In genomic region chr12:95608252-95609033, GRCh38 we compare ENCODE assay signal across 8 cellular contexts. TPM values are rescaled to one million over a fixed set of nuclear protein-coding genes. Genes with fewer than 3 reads are reported as not detected.
DNase-seq lines count a peak whose midpoint lies in the region; ATAC-seq and TF ChIP-seq lines count a peak whose summit lies in the region.

No MANE protein-coding gene starts in this region.

- no peaks in the 10 kb centered on the region for H3K9me3 ChIP-seq in colonic mucosa
- no peaks in the 10 kb centered on the region for H3K9me3 ChIP-seq in naive thymus-derived CD4-positive, alpha-beta T cell (ENCODE audit: control insufficient read depth in 2 of 3, low read length in 3 of 3)

- no peak overlapping the region for H3K9ac ChIP-seq in colonic mucosa (ENCODE audit: low read depth in 2 of 2, low read length in 2 of 2)

- DNase-seq in NCI-H1105 (lab: John Stamatoyannopoulos, UW) (peak; percentile 21), colonic mucosa (peak; percentile 25), left lobe of liver (ENCODE audit: low spot score) (peak; percentile 49), erythroblast (lab: John Stamatoyannopoulos, UW) (no peak), NK-92 (lab: John Stamatoyannopoulos, UW; ENCODE audit: unreplicated experiment) (no peak), NCI-H1694 (lab: John Stamatoyannopoulos, UW) (no peak)
- DNase-seq in naive thymus-derived CD4-positive, alpha-beta T cell = no peak

- H3K36me3 ChIP-seq in ACC112 (ENCODE audit: insufficient read depth, low read length) = no peaks in the 10 kb centered on the region
- H3K36me3 ChIP-seq in colonic mucosa = no peaks in the 10 kb centered on the region
- H3K36me3 ChIP-seq in naive thymus-derived CD4-positive, alpha-beta T cell (ENCODE audit: control insufficient read depth in 2 of 3, insufficient read depth in 3 of 3, low read length in 3 of 3) = no peaks in the 10 kb centered on the region

- no peaks in the 10 kb centered on the region for H3K27me3 ChIP-seq in ACC112 (ENCODE audit: insufficient read depth, low read length)
- no peaks in the 10 kb centered on the region for H3K27me3 ChIP-seq in colonic mucosa
- H3K27me3 ChIP-seq in naive thymus-derived CD4-positive, alpha-beta T cell (ENCODE audit: control insufficient read depth in 2 of 2, insufficient read depth in 2 of 2, low read length in 2 of 2) = no peaks in the 10 kb centered on the region

- peaks cover 0 to 13% (median 6%) of the 10 kb centered on the region in 5 donors for H3K27me3 Mint-ChIP-seq in naive thymus-derived CD4-positive, alpha-beta T cell

- H3K4me3 Mint-ChIP-seq in naive thymus-derived CD4-positive, alpha-beta T cell = no peak overlapping the region

- CTCF ChIA-PET in naive thymus-derived CD4-positive, alpha-beta T cell (lab: Charles Lee) = no interaction called here

- H3K4me1 ChIP-seq in ACC112 (ENCODE audit: control insufficient read depth, insufficient read depth, low read length, unreplicated experiment) (peaks cover 31% of the 10 kb centered on the region), colonic mucosa (no peaks in the 10 kb centered on the region)
- H3K4me1 ChIP-seq in naive thymus-derived CD4-positive, alpha-beta T cell (ENCODE audit: control insufficient read depth in 2 of 2, insufficient read depth in 2 of 2, low read length in 2 of 2) = no peaks in the 10 kb centered on the region

- no peaks in the 10 kb centered on the region for H3K4me1 Mint-ChIP-seq in naive thymus-derived CD4-positive, alpha-beta T cell

- POLR2A ChIA-PET in naive thymus-derived CD4-positive, alpha-beta T cell (lab: Charles Lee) = no interaction called here

- H2AFZ ChIP-seq in ACC112 (ENCODE audit: low read length, unreplicated experiment) = no peak overlapping the region

- no peak overlapping the region for H3K27ac Mint-ChIP-seq in naive thymus-derived CD4-positive, alpha-beta T cell

- H3K36me3 Mint-ChIP-seq in naive thymus-derived CD4-positive, alpha-beta T cell = peaks cover 0 to 5% (median 0%) of the 10 kb centered on the region in 5 donors

- H3K4me3 ChIP-seq in ACC112 (ENCODE audit: low read depth, low read length) = no peak overlapping the region
- H3K4me3 ChIP-seq in colonic mucosa = no peak overlapping the region
- no peak overlapping the region for H3K4me3 ChIP-seq in naive thymus-derived CD4-positive, alpha-beta T cell (ENCODE audit: low read length)

- no peaks in the 10 kb centered on the region for H3K9me3 Mint-ChIP-seq in naive thymus-derived CD4-positive, alpha-beta T cell

- intact Hi-C loops in colonic mucosa (cut with DNase I) = no loop called here
- intact Hi-C loops in naive thymus-derived CD4-positive, alpha-beta T cell (cut with micrococcal nuclease) = no loop called here

- TF ChIP-seq POLR2A in erythroblast (IDR thresholded peaks at IDR 0.05; ENCODE audit: low read length) = no peak

- H3K79me2 ChIP-seq in ACC112 (ENCODE audit: control insufficient read depth, insufficient read depth, low read length, unreplicated experiment) = no peaks in the 10 kb centered on the region

- peak; percentile 91 for ATAC-seq in left lobe of liver
- no peak for ATAC-seq in naive thymus-derived CD4-positive, alpha-beta T cell

- no peak for TF ChIP-seq CTCF in colonic mucosa (IDR thresholded peaks at IDR 0.05)

- peak overlapping the region; percentile 73 for H3K27ac ChIP-seq in ACC112 (ENCODE audit: low read depth, low read length)
- no peak overlapping the region for H3K27ac ChIP-seq in colonic mucosa
- H3K27ac ChIP-seq in naive thymus-derived CD4-positive, alpha-beta T cell (ENCODE audit: low read depth, low read length) = no peak overlapping the region

RNA-seq across cellular contexts. Expression of gene USP44, which starts 57.2 kb away (rescaled TPM):
- total RNA-seq in colonic mucosa = under 1 TPM; 0.22 to 0.80 TPM
- 0.18 TPM for total RNA-seq in left lobe of liver
- 10 to 100 TPM in 2 of 5 experiments, 1 to 10 TPM in 3; 3.3 to 12.2 (median 4.8) TPM for total RNA-seq in naive thymus-derived CD4-positive, alpha-beta T cell
- 10 to 100 TPM; 14.0 to 15.1 TPM for polyA plus RNA-seq in naive thymus-derived CD4-positive, alpha-beta T cell

Comparison
In these comparisons a context has a peak if more than half of its experiments do, and no peak if none do; other contexts are left out.
1. DNase-seq: peak in NCI-H1105 (single experiment), colonic mucosa (single experiment) and left lobe of liver (single experiment); none in erythroblast (0 of 2), NK-92 (single experiment), NCI-H1694 (single experiment) and naive thymus-derived CD4-positive, alpha-beta T cell (0 of 9).